In the genomic region with DNA sequence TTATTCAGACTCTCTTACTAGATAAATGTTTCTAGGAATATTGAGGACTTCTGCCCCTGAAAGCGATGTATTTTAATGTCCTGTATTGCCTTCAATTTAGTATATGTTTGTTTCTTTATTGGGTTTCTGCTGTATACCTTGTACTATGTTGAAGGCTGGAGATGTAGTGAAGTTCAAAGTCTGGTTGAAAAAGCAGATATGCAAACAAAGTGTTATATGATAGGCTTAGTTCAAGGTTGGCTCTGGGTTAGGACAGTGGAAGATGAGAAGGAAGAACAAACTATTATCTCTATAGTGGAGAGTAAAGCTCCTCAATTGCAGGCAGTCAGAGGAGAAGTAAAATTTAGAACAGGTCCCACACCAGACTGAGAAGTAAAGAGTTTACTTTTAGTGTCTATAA, we compare ENCODE assay signal across 3 cellular contexts.
TF ChIP-seq lines count a peak whose summit lies in the region.

No MANE protein-coding gene starts in this region.

TF ChIP-seq in GM23338, 12 proteins besides CTCF, POLR2A, EP300 and RAD21 (continues in another document):
- TF ChIP-seq, protein P1, sequence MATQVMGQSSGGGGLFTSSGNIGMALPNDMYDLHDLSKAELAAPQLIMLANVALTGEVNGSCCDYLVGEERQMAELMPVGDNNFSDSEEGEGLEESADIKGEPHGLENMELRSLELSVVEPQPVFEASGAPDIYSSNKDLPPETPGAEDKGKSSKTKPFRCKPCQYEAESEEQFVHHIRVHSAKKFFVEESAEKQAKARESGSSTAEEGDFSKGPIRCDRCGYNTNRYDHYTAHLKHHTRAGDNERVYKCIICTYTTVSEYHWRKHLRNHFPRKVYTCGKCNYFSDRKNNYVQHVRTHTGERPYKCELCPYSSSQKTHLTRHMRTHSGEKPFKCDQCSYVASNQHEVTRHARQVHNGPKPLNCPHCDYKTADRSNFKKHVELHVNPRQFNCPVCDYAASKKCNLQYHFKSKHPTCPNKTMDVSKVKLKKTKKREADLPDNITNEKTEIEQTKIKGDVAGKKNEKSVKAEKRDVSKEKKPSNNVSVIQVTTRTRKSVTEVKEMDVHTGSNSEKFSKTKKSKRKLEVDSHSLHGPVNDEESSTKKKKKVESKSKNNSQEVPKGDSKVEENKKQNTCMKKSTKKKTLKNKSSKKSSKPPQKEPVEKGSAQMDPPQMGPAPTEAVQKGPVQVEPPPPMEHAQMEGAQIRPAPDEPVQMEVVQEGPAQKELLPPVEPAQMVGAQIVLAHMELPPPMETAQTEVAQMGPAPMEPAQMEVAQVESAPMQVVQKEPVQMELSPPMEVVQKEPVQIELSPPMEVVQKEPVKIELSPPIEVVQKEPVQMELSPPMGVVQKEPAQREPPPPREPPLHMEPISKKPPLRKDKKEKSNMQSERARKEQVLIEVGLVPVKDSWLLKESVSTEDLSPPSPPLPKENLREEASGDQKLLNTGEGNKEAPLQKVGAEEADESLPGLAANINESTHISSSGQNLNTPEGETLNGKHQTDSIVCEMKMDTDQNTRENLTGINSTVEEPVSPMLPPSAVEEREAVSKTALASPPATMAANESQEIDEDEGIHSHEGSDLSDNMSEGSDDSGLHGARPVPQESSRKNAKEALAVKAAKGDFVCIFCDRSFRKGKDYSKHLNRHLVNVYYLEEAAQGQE (IDR thresholded peaks at IDR 0.05; ENCODE audit: unreplicated experiment): no peak

TF ChIP-seq in endothelial cell of umbilical vein, 7 proteins besides CTCF, POLR2A, EP300 and RAD21:
- no peak for TF ChIP-seq JUN (IDR thresholded peaks at IDR 0.05; ENCODE audit: borderline replicate concordance, insufficient read depth, insufficient read length, low read depth)
- TF ChIP-seq, protein P2, sequence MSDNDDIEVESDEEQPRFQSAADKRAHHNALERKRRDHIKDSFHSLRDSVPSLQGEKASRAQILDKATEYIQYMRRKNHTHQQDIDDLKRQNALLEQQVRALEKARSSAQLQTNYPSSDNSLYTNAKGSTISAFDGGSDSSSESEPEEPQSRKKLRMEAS (IDR thresholded peaks at IDR 0.05; ENCODE audit: insufficient read depth, insufficient read length): no peak
- no peak for TF ChIP-seq MYC (IDR thresholded peaks at IDR 0.05; ENCODE audit: low read depth, low read length)
- no peak for TF ChIP-seq EZH2 (IDR thresholded peaks at IDR 0.05; ENCODE audit: borderline replicate concordance, low read depth, low read length, severe bottlenecking)
- TF ChIP-seq GATA2 (IDR thresholded peaks at IDR 0.05; ENCODE audit: insufficient read depth, insufficient read length, low read depth, low read length): no peak
- no peak for TF ChIP-seq POLR2AphosphoS5 (IDR thresholded peaks at IDR 0.05; ENCODE audit: insufficient read depth, low read depth, low read length)
- TF ChIP-seq FOS (IDR thresholded peaks at IDR 0.05; ENCODE audit: borderline replicate concordance, insufficient read depth, low read length): no peak

TF ChIP-seq in liver, 16 proteins besides CTCF, POLR2A, EP300 and RAD21:
- TF ChIP-seq FOXA1 (IDR thresholded peaks at IDR 0.05): no peak
- TF ChIP-seq, protein P2 (IDR thresholded peaks at IDR 0.05): no peak
- peak; percentile 45 for TF ChIP-seq SP1 (IDR thresholded peaks at IDR 0.05)
- TF ChIP-seq NR2F2 (IDR thresholded peaks at IDR 0.05): no peak
- TF ChIP-seq JUND (IDR thresholded peaks at IDR 0.05): no peak
- TF ChIP-seq HNF4A (conservative IDR thresholded peaks at IDR 0.05): peak; percentile 57 to 74
- peak; percentile 38 for TF ChIP-seq HNF4G (IDR thresholded peaks at IDR 0.05)
- TF ChIP-seq FOXA2 (IDR thresholded peaks at IDR 0.05): no peak
